31 cellular contexts compared by ENCODE assay signal in genomic region chr4:10706236-10706635, GRCh38.
A peak's percentile ranks its signal among the peaks of the same experiment; 100 is the strongest.
DNase-seq lines count a peak whose midpoint lies in the region; ATAC-seq and TF ChIP-seq lines count a peak whose summit lies in the region.
"Had no signal": no experiment of that assay in that cellular context is flagged by ENCODE, and none has a peak within 500 bp of the region (broad histone marks: within the 10 kb centered on the region; RNA-seq: fewer than 3 reads in every experiment).

No MANE protein-coding gene starts in this region.

- in situ Hi-C loops in astrocyte of the cerebellum (cut with HindIII; ENCODE audit: low sequenced_read_pairs), result no loop called here

- TF ChIP-seq CTCF in C4-2B (conservative IDR thresholded peaks at IDR 0.05), result no peak
- no peak for TF ChIP-seq CTCF in LNCaP clone FGC (IDR thresholded peaks at IDR 0.05; ENCODE audit: control insufficient read depth, extremely low read depth, insufficient read depth)
- TF ChIP-seq CTCF in astrocyte of the cerebellum (IDR thresholded peaks at IDR 0.05; ENCODE audit: low read depth, low read length, missing control alignments), result no peak
- no peak for TF ChIP-seq CTCF in fibroblast of pulmonary artery (IDR thresholded peaks at IDR 0.05; ENCODE audit: low read length, missing control alignments)

- H3K4me3 ChIP-seq in LNCaP clone FGC (ENCODE audit: low read depth, low read length) (no peak overlapping the region), astrocyte of the cerebellum (ENCODE audit: low read depth, low read length) (no peak overlapping the region), fibroblast of pulmonary artery (replicated peaks; ENCODE audit: low read depth, low read length) (no peak overlapping the region)
- H3K4me3 ChIP-seq: GM23338, K562, left ventricle myocardium inferior, pancreas, thoracic aorta, uterus had no signal

- DNase-seq in LNCaP clone FGC (ENCODE audit: low read depth), result peak; percentile 64
- peak; percentile 32 for DNase-seq in astrocyte of the cerebellum (ENCODE audit: low read depth)
- DNase-seq in fibroblast of pulmonary artery (ENCODE audit: low read depth), result peak; percentile 16
- no peak for DNase-seq in stimulated activated naive CD4-positive, alpha-beta T cell (lab: John Stamatoyannopoulos, UW)
- DNase-seq in UCSD-AML1 (lab: John Stamatoyannopoulos, UW; ENCODE audit: unreplicated experiment), result no peak
- no peak for DNase-seq in NCI-H1694 (lab: John Stamatoyannopoulos, UW)
- DNase-seq: ACHN; activated CD4-positive, alpha-beta T cell treated with anti-CD3 and anti-CD28 coated beads, Interleukin-2, amount 10 ng/mL, durations not matched to agents 7 days and 5 days; activated naive CD4-positive, alpha-beta T cell treated with anti-CD3 and anti-CD28 coated beads for 36 hours; activated T-cell treated with anti-CD3 and anti-CD28 coated beads, Interleukin-2, amount 50 U/mL, for 48 hours; amygdala; cerebellar nuclear complex; COR-L47; DMS79 treated with DMSO at 0.1 percent for 48 hours; hypothalamus; left ventricle myocardium inferior; NCI-H187; NCI-H345; nephron progenitor cell; pancreas; right cardiac atrium; stimulated activated CD4-positive, alpha-beta T cell treated with anti-CD3 and anti-CD28 coated beads, Interleukin-4, amount 100 ng/mL, for 24 hours; stimulated activated naive CD4-positive, alpha-beta T cell treated with Interleukin-2 at 50 U/mL for 16 hours; T-helper 1 cell; uterus; WERI-Rb-1 had no signal

- no peak for ATAC-seq in GM21390 (IDR thresholded peaks at IDR 0.05; ENCODE audit: unreplicated experiment)
- ATAC-seq: GM23338, K562 had no signal

- peak overlapping the region; percentile 7; the same call in 1 of the 2 replicates for H3K27ac ChIP-seq in C4-2B
- H3K27ac ChIP-seq: left ventricle myocardium inferior, pancreas, thoracic aorta, uterus, WERI-Rb-1 had no signal

Comparison
In these comparisons a context has a peak if more than half of its experiments do, and no peak if none do; other contexts are left out.
1. DNase-seq: peak in LNCaP clone FGC (single experiment), astrocyte of the cerebellum (single experiment) and fibroblast of pulmonary artery (single experiment); none in stimulated activated naive CD4-positive, alpha-beta T cell (0 of 6), UCSD-AML1 (single experiment) and NCI-H1694 (single experiment).